8 cellular contexts compared by ENCODE assay signal in genomic region chr7:106022193-106022821, GRCh38. TPM values are rescaled to one million over a fixed set of nuclear protein-coding genes. Genes with fewer than 3 reads are reported as not detected.
A peak's percentile ranks its signal among the peaks of the same experiment; 100 is the strongest.
DNase-seq lines count a peak whose midpoint lies in the region; ATAC-seq lines count a peak whose summit lies in the region.

No MANE protein-coding gene starts in this region.

- no peaks in the 10 kb centered on the region for H3K27me3 ChIP-seq in GM23248 (replicated peaks; ENCODE audit: insufficient read depth)

- no peak overlapping the region for H3K9ac ChIP-seq in GM23248

- ATAC-seq in GM19025 (IDR thresholded peaks at IDR 0.05; ENCODE audit: low read depth, unreplicated experiment) (peak; percentile 82), HG03460 (IDR thresholded peaks at IDR 0.05; ENCODE audit: unreplicated experiment) (peak; percentile 74), memory B cell (ENCODE audit: low read depth) (peak; percentile 73), GM18519 (IDR thresholded peaks at IDR 0.05; ENCODE audit: low FRiP score, unreplicated experiment) (no peak)

- no peak overlapping the region for H3K4me2 ChIP-seq in GM23248 (ENCODE audit: unreplicated experiment)

- POLR2A ChIA-PET in activated CD4-positive, alpha-beta memory T cell treated with anti-CD3 and anti-CD28 coated beads, Interleukin-2, amount 10 ng/mL, durations not matched to agents 7 days and 5 days (lab: Charles Lee), result interaction anchor here (0.9 to 2.4 kb wide), 14 partner anchors 13 to 1007 kb away, joined by 3 to 18 read pairs (median 5); partner anchors contain the start of gene SYPL1

- no peaks in the 10 kb centered on the region for H4K20me1 ChIP-seq in GM23248 (ENCODE audit: insufficient read depth)

- H3K9me3 ChIP-seq in GM23248 (ENCODE audit: low read depth), result no peaks in the 10 kb centered on the region

- 90 to 93% methylated on average over 8 of the region's 8 CpGs for WGBS in GM23248 (ENCODE audit: low coverage in 1 of 2, low lambda C conversion rate in 2 of 2, missing lambda C conversion rate in 2 of 2), 2 experiments

- H3K79me2 ChIP-seq in GM23248 (ENCODE audit: insufficient read depth), result no peaks in the 10 kb centered on the region

- peaks cover 43% of the 10 kb centered on the region for H3K4me1 Mint-ChIP-seq in activated CD4-positive, alpha-beta memory T cell treated with anti-CD3 and anti-CD28 coated beads, Interleukin-2, amount 10 ng/mL, durations not matched to agents 7 days and 5 days
- peaks cover 26% of the 10 kb centered on the region for H3K4me1 Mint-ChIP-seq in memory B cell

- no peaks in the 10 kb centered on the region for H3F3A ChIP-seq in GM23248 (ENCODE audit: insufficient read depth)

- H3K4me3 Mint-ChIP-seq in activated CD4-positive, alpha-beta memory T cell treated with anti-CD3 and anti-CD28 coated beads, Interleukin-2, amount 10 ng/mL, durations not matched to agents 7 days and 5 days, result peak overlapping the region; percentile 34
- no peak overlapping the region for H3K4me3 Mint-ChIP-seq in memory B cell

- H3K27me3 Mint-ChIP-seq in activated CD4-positive, alpha-beta memory T cell treated with anti-CD3 and anti-CD28 coated beads, Interleukin-2, amount 10 ng/mL, durations not matched to agents 7 days and 5 days, result peaks cover 46% of the 10 kb centered on the region
- H3K27me3 Mint-ChIP-seq in memory B cell, result peaks cover 4% of the 10 kb centered on the region

- H3K36me3 Mint-ChIP-seq in activated CD4-positive, alpha-beta memory T cell treated with anti-CD3 and anti-CD28 coated beads, Interleukin-2, amount 10 ng/mL, durations not matched to agents 7 days and 5 days (ENCODE audit: low read depth), result no peaks in the 10 kb centered on the region
- no peaks in the 10 kb centered on the region for H3K36me3 Mint-ChIP-seq in memory B cell

- no peak overlapping the region for H3K4me3 ChIP-seq in GM23248

- no peaks in the 10 kb centered on the region for H3K9me3 Mint-ChIP-seq in activated CD4-positive, alpha-beta memory T cell treated with anti-CD3 and anti-CD28 coated beads, Interleukin-2, amount 10 ng/mL, durations not matched to agents 7 days and 5 days
- H3K9me3 Mint-ChIP-seq in memory B cell, result no peaks in the 10 kb centered on the region

- no peak overlapping the region for H3K27ac ChIP-seq in GM23248

- in situ Hi-C loops in GM23248 (cut with MboI), result no loop called here

- CTCF ChIA-PET in activated CD4-positive, alpha-beta memory T cell treated with anti-CD3 and anti-CD28 coated beads, Interleukin-2, amount 10 ng/mL, durations not matched to agents 7 days and 5 days (lab: Charles Lee), result interaction anchor here (0.6 to 4.0 kb wide), 12 partner anchors 13 to 369 kb away, joined by 3 to 22 read pairs (median 4); partner anchors contain the start of gene SYPL1

- H3K27ac Mint-ChIP-seq in activated CD4-positive, alpha-beta memory T cell treated with anti-CD3 and anti-CD28 coated beads, Interleukin-2, amount 10 ng/mL, durations not matched to agents 7 days and 5 days, result peak overlapping the region; percentile 67
- no peak overlapping the region for H3K27ac Mint-ChIP-seq in memory B cell

- DNase-seq in activated CD4-positive, alpha-beta memory T cell treated with anti-CD3 and anti-CD28 coated beads, Interleukin-2, amount 10 ng/mL, durations not matched to agents 7 days and 5 days, result peak; percentile 81
- peak in 1 of 2 donors; percentile 17 for DNase-seq in memory B cell (ENCODE audit: low spot score in 2 of 2)
- no peak for DNase-seq in GM23248
- no peak for DNase-seq in hepatic stellate cell (ENCODE audit: low spot score)
- no peak for DNase-seq in cerebellum (ENCODE audit: low spot score)

- H3K4me1 ChIP-seq in GM23248 (ENCODE audit: insufficient read depth), result no peaks in the 10 kb centered on the region

- no peaks in the 10 kb centered on the region for H3K9me2 ChIP-seq in GM23248 (ENCODE audit: insufficient read depth)

- no peak overlapping the region for H2AFZ ChIP-seq in GM23248

- H3K36me3 ChIP-seq in GM23248 (ENCODE audit: low read depth), result no peaks in the 10 kb centered on the region

RNA-seq across cellular contexts. Expression of gene CDHR3, which starts 59.2 kb away (rescaled TPM):
- 1 to 10 TPM; 1.2 to 1.4 TPM for total RNA-seq in activated CD4-positive, alpha-beta memory T cell treated with anti-CD3 and anti-CD28 coated beads, Interleukin-2, amount 10 ng/mL, durations not matched to agents 7 days and 5 days
- total RNA-seq in GM23248 (2014; rRNA removed; shearing (Covaris generic)), result 2.6 and 3.3 TPM in 2 replicates
- 2.8 and 3.6 TPM in 2 replicates for polyA plus RNA-seq in GM23248 (2016; fragmentation: Nextera tagmentation; extraction: Ambion mirVana)
- total RNA-seq in cerebellum, result 21.7 TPM
